23 cellular contexts compared by ENCODE assay signal in the genomic region with DNA sequence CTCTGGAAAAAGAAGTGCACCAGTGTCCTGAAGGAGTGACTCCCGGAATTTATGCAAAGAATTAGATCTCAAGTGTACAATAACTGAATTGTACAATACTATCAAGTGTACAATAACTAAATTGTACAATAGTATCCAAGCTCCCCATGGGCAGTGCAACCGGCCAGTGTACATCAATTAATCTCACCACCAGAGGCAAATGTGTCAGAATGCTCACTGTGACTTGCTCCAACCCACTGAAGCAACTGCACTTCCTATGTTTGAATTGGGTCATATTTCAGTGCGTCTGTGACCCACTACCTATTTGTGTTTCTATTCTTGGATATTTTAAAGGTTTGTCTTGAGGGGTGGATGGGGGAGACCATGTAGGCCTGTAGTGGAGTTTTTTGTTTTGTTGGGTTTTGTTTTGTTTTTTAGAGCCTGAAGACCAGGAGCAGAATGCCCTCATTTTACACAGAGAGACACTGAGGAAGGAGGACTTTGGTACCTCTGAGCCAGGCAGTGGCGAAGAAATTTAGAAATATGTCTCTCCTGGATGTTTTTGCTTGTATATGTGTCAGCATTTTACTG.
DNase-seq lines count a peak whose midpoint lies in the region; ATAC-seq and TF ChIP-seq lines count a peak whose summit lies in the region.
"Had no signal": no experiment of that assay in that cellular context is flagged by ENCODE, and none has a peak within 500 bp of the region (broad histone marks: within the 10 kb centered on the region; RNA-seq: fewer than 3 reads in every experiment).

No MANE protein-coding gene starts in this region.

- no peak overlapping the region for H3K27ac ChIP-seq in Peyer's patch
- H3K27ac ChIP-seq: heart left ventricle, left lung, right atrium auricular region, tibial artery had no signal

- no peaks in the 10 kb centered on the region for H3K9me3 ChIP-seq in Peyer's patch
- H3K9me3 ChIP-seq: left lung, right atrium auricular region had no signal

- ATAC-seq in HG02610 (IDR thresholded peaks at IDR 0.05; ENCODE audit: unreplicated experiment) (no peak), HG03159 (IDR thresholded peaks at IDR 0.05; ENCODE audit: unreplicated experiment) (no peak)
- ATAC-seq: activated CD4-positive, alpha-beta T cell treated with anti-CD3 and anti-CD28 coated beads for 36 hours; heart left ventricle; left lung; naive thymus-derived CD4-positive, alpha-beta T cell had no signal

- no peak overlapping the region for H3K4me3 ChIP-seq in LNCaP clone FGC (ENCODE audit: low read depth, low read length)
- no peak overlapping the region for H3K4me3 ChIP-seq in kidney epithelial cell (ENCODE audit: low read depth, low read length)
- no peak overlapping the region for H3K4me3 ChIP-seq in Peyer's patch
- H3K4me3 ChIP-seq: heart left ventricle, left lung, right atrium auricular region, tibial artery had no signal

- no peaks in the 10 kb centered on the region for H3K27me3 ChIP-seq in kidney epithelial cell (ENCODE audit: control insufficient read depth, insufficient read depth, low read length)
- H3K27me3 ChIP-seq in Peyer's patch = no peaks in the 10 kb centered on the region
- H3K27me3 ChIP-seq: left lung, right atrium auricular region, tibial artery had no signal

- H3K4me1 ChIP-seq in Peyer's patch = no peaks in the 10 kb centered on the region
- H3K4me1 ChIP-seq: heart left ventricle, left lung, right atrium auricular region, tibial artery had no signal

- TF ChIP-seq POLR2A in Peyer's patch (IDR thresholded peaks at IDR 0.05) = no peak

- H3K36me3 ChIP-seq in kidney epithelial cell (ENCODE audit: control insufficient read depth, insufficient read depth, low read length) = no peaks in the 10 kb centered on the region
- H3K36me3 ChIP-seq in Peyer's patch = no peaks in the 10 kb centered on the region
- H3K36me3 ChIP-seq: heart left ventricle, left lung, right atrium auricular region, tibial artery had no signal

- TF ChIP-seq CTCF in LNCaP clone FGC (IDR thresholded peaks at IDR 0.05; ENCODE audit: control insufficient read depth, extremely low read depth, insufficient read depth) (0 out of 2 replicates have a peak, but pooled peaks have one; percentile 19), kidney epithelial cell (IDR thresholded peaks at IDR 0.05; ENCODE audit: insufficient read depth, low read length, poor library complexity, severe bottlenecking) (peak; percentile 3), Peyer's patch (IDR thresholded peaks at IDR 0.05) (no peak)

- DNase-seq in DMS53 (lab: John Stamatoyannopoulos, UW) (peak; percentile 79), LNCaP clone FGC (ENCODE audit: low read depth) (peak; percentile 18), SHP77 (lab: John Stamatoyannopoulos, UW) (peak; percentile 44 to 65), kidney epithelial cell (ENCODE audit: low read depth) (no peak), Peyer's patch (no peak)
- DNase-seq: activated CD4-positive, alpha-beta T cell treated with anti-CD3 and anti-CD28 coated beads for 36 hours; activated naive CD4-positive, alpha-beta T cell treated with Interleukin-2 at 50 U/mL for 16 hours; activated T-cell treated with anti-CD3 and anti-CD28 coated beads, Interleukin-2, amount 50 U/mL, for 48 hours; amygdala; CD8-positive, alpha-beta memory T cell; dermis blood vessel endothelial cell; DMS79 treated with DMSO at 0.1 percent for 48 hours; GOT3; heart left ventricle; left lung; naive thymus-derived CD4-positive, alpha-beta T cell; NCI-H1694; NCI-H446; T-helper 1 cell; tibial artery had no signal

Comparison
In these comparisons a context has a peak if more than half of its experiments do, and no peak if none do; other contexts are left out.
1. DNase-seq: peak in DMS53 (single experiment), LNCaP clone FGC (single experiment) and SHP77 (2 of 2); none in kidney epithelial cell (single experiment) and Peyer's patch (0 of 3).
2. CTCF ChIP-seq: peak in LNCaP clone FGC (single experiment) and kidney epithelial cell (single experiment); none in Peyer's patch (0 of 6).